Comparison of ENCODE assay signal across 15 cellular contexts in the genomic region with DNA sequence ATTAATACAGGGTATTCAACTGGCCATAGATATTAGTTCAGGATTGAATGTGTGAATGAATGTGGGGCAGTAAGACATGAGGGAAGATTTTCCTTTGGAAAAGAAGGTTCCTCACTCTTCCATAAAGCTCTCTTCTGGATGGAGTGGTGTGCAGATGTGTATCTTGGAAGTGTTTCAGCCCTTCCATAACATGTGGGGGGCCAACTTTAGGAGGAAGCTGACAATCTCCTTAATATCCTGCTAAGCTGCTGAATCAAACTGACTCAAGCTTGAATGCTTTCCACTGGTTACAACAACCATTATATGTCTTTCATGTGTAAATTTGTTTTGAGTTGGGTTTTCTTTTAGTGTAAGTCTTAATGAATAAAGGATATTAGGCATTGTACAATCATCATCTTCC.
"Had no signal": no experiment of that assay in that cellular context is flagged by ENCODE, and none has a peak within 500 bp of the region (broad histone marks: within the 10 kb centered on the region; RNA-seq: fewer than 3 reads in every experiment).

No MANE protein-coding gene starts in this region.

- H2AFZ ChIP-seq: parathyroid adenoma had no signal

- H3K4me1 Mint-ChIP-seq: stimulated activated naive CD8-positive, alpha-beta T cell treated with anti-CD3 and anti-CD28 coated beads, Interleukin-15, amount 100 ng/mL, for 72 hours had no signal

- H3K27ac Mint-ChIP-seq: activated CD4-positive, alpha-beta T cell treated with anti-CD3 and anti-CD28 coated beads, Interleukin-2, amount 10 ng/mL, durations not matched to agents 24 days and 14 days; activated T-helper 1 cell treated with anti-CD3 and anti-CD28 coated beads, Interleukin-12 subunit alpha, Interleukin-12 subunit beta, Interleukin-2, Interleukin-4 antibody, amounts not matched to agents 30 ng/mL and 10 ng/mL and 1 ng/mL, durations not matched to agents 14 hours and 24 hours and 36 hours; naive B cell; stimulated activated naive CD8-positive, alpha-beta T cell treated with anti-CD3 and anti-CD28 coated beads, Interleukin-15, amount 100 ng/mL, for 72 hours had no signal

- H3K27ac ChIP-seq: parathyroid adenoma, thyroid gland, uterus had no signal

- H3K4me3 ChIP-seq: lung, thyroid gland, uterus had no signal

- DNase-seq: activated CD4-positive, alpha-beta T cell treated with anti-CD3 and anti-CD28 coated beads, Interleukin-2, amount 10 ng/mL, durations not matched to agents 24 days and 14 days; activated naive CD4-positive, alpha-beta T cell; aorta; effector CD4-positive, alpha-beta T cell; left cardiac atrium; naive B cell; stimulated activated CD4-positive, alpha-beta T cell treated with anti-CD3 and anti-CD28 coated beads, Interleukin-4, amount 100 ng/mL, for 4 hours; stimulated activated naive CD8-positive, alpha-beta T cell treated with anti-CD3 and anti-CD28 coated beads, Interleukin-15, amount 100 ng/mL, for 72 hours; thyroid gland; uterus had no signal

- H3K4me1 ChIP-seq: parathyroid adenoma, thyroid gland, uterus had no signal

- H3K4me3 Mint-ChIP-seq: activated CD4-positive, alpha-beta T cell treated with anti-CD3 and anti-CD28 coated beads, Interleukin-2, amount 10 ng/mL, durations not matched to agents 24 days and 14 days; activated T-helper 1 cell treated with anti-CD3 and anti-CD28 coated beads, Interleukin-12 subunit alpha, Interleukin-12 subunit beta, Interleukin-2, Interleukin-4 antibody, amounts not matched to agents 30 ng/mL and 10 ng/mL and 1 ng/mL, durations not matched to agents 14 hours and 24 hours and 36 hours; naive B cell; stimulated activated naive CD8-positive, alpha-beta T cell treated with anti-CD3 and anti-CD28 coated beads, Interleukin-15, amount 100 ng/mL, for 72 hours; WTC11 had no signal

- H3K9ac ChIP-seq: parathyroid adenoma had no signal

- H3K27me3 ChIP-seq: thyroid gland, uterus had no signal

- H3K27me3 Mint-ChIP-seq: activated CD4-positive, alpha-beta T cell treated with anti-CD3 and anti-CD28 coated beads, Interleukin-2, amount 10 ng/mL, durations not matched to agents 24 days and 14 days; naive B cell; stimulated activated naive CD8-positive, alpha-beta T cell treated with anti-CD3 and anti-CD28 coated beads, Interleukin-15, amount 100 ng/mL, for 72 hours had no signal

- H3K79me2 ChIP-seq: parathyroid adenoma had no signal

- ATAC-seq: left cardiac atrium; stimulated activated naive CD8-positive, alpha-beta T cell treated with anti-CD3 and anti-CD28 coated beads, Interleukin-15, amount 100 ng/mL, for 72 hours; WTC11 had no signal

- H3K9me3 ChIP-seq: thyroid gland, uterus had no signal

- H3K9me3 Mint-ChIP-seq: activated CD4-positive, alpha-beta T cell treated with anti-CD3 and anti-CD28 coated beads, Interleukin-2, amount 10 ng/mL, durations not matched to agents 24 days and 14 days had no signal

- FAIRE-seq: colon had no signal

- H3K36me3 ChIP-seq: thyroid gland, uterus had no signal
